In the genomic region with DNA sequence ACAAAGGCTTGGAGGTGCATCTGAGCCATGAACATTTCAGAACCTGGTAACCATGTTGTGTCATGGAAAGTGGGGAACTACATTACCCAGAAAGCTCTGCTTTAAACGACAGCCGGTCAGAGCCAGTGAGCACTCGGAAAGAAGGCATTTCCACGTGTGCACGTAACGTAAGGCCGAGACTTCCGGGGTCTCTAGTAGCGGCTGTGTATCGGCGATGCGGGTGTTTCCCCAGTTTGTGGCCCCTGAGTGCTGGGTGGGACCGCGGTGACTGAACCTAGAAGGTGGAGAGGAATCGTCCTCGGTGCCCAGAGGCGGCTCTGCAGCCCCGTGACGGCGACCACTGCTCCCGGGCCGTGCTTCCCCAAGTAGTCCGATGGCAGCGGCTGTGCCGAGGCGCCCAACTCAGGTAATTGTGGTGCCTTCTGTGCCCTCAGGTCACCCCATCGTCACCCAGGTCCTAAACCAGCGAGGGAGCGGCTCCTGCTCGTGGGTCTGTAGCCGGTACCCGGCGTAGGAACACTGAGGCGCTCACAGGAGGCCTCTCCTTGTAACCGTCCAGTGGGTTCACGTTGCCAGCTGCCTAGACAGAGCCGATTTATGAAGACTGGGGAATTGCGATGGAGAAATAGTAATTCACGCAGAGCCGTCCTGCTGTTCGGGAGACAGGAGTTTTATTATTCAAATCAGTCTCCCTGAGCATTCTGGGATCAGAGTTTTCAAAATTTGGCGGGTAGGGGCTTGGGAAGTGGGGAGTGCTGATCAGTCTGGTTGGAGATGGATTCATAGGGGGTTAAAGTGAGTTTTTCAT, we compare ENCODE assay signal across 8 cellular contexts. TPM values are rescaled to one million over a fixed set of nuclear protein-coding genes. Genes with fewer than 3 reads are reported as not detected.
DNase-seq lines count a peak whose midpoint lies in the region; ATAC-seq, FAIRE-seq and TF ChIP-seq lines count a peak whose summit lies in the region.
"Not testable (repeated sequence)": the region's sequence is repeated elsewhere in the genome, so short reads cannot be mapped to it uniquely, and the experiment has no call there.

Gene ZNF587, plus strand, starts transcription at position 194 of the 808 bp plus-strand sequence. Its CDS starts 180 bp downstream, at position 374.

- not testable (repeated sequence) for H3K9me3 ChIP-seq in kidney (ENCODE audit: control insufficient read depth in 1 of 2, low read length in 2 of 2)

- not testable (repeated sequence) for H3K36me3 ChIP-seq in kidney (ENCODE audit: control insufficient read depth in 1 of 2, insufficient read depth in 2 of 2, low read length in 2 of 2)

- DNase-seq in AG08396 (ENCODE audit: low spot score) (peak; percentile 72), NCI-H345 treated with DMSO at 0.1 percent for 48 hours (lab: John Stamatoyannopoulos, UW; ENCODE audit: unreplicated experiment) (peak; percentile 52), cerebellum (ENCODE audit: low spot score) (peak; percentile 79), kidney (peak; percentile 90)
- DNase-seq in activated CD4-positive, CD25-positive, alpha-beta regulatory T cell treated with anti-CD3 and anti-CD28 coated beads, Interleukin-2, amount 50 U/mL, for 72 hours, result peak; percentile 69
- peak; percentile 55 for DNase-seq in stimulated activated CD4-positive, alpha-beta T cell treated with anti-CD3 and anti-CD28 coated beads, Interleukin-15, amount 100 ng/mL, for 1 hour (ENCODE audit: low read depth in 1 of 2, low spot score in 1 of 2)

- H3K4me3 ChIP-seq in kidney (ENCODE audit: low read length in 2 of 2), result peak within 1 kb of the TSS; percentile 94 to 95

- H3K27ac ChIP-seq in kidney (ENCODE audit: low read depth in 2 of 2, low read length in 2 of 2), result peak within 1 kb of the TSS in 1 of 2 donors; percentile 69

- TF ChIP-seq POLR2A in GM18951 (IDR thresholded peaks at IDR 0.05; ENCODE audit: extremely low read depth, insufficient read depth, insufficient read length), result peak; percentile 49

- intact Hi-C loops in kidney (cut with DNase I), result not testable (repeated sequence)

- ATAC-seq in HG03196 (IDR thresholded peaks at IDR 0.05; ENCODE audit: unreplicated experiment), result peak; percentile 94

- H3K9ac ChIP-seq in kidney (ENCODE audit: low read length in 2 of 2), result peak within 1 kb of the TSS; percentile 90 to 93

- in situ Hi-C loops in GM18951 (cut with MboI; ENCODE audit: low sequenced_read_pairs, unreplicated experiment), result not testable (repeated sequence)

- peak; percentile 45 for FAIRE-seq in kidney (lab: Jason Lieb, UNC)

- not testable (repeated sequence) for H3K4me1 ChIP-seq in kidney (ENCODE audit: control insufficient read depth in 1 of 2, insufficient read depth in 1 of 2, low read depth in 1 of 2, low read length in 2 of 2)

- not testable (repeated sequence) for TF ChIP-seq CTCF in kidney (IDR thresholded peaks at IDR 0.05; ENCODE audit: borderline replicate concordance, extremely low read depth, insufficient read depth)

RNA-seq across cellular contexts. Expression of gene ZNF587, which starts in this region (rescaled TPM):
- total RNA-seq in cerebellum (53.4 TPM), kidney (37.3 TPM)
- polyA plus RNA-seq in kidney (ENCODE audit: insufficient read depth, low read depth, low replicate concordance), result 3.7 TPM
